ENCODE assay signal across 13 cellular contexts in the genomic region with DNA sequence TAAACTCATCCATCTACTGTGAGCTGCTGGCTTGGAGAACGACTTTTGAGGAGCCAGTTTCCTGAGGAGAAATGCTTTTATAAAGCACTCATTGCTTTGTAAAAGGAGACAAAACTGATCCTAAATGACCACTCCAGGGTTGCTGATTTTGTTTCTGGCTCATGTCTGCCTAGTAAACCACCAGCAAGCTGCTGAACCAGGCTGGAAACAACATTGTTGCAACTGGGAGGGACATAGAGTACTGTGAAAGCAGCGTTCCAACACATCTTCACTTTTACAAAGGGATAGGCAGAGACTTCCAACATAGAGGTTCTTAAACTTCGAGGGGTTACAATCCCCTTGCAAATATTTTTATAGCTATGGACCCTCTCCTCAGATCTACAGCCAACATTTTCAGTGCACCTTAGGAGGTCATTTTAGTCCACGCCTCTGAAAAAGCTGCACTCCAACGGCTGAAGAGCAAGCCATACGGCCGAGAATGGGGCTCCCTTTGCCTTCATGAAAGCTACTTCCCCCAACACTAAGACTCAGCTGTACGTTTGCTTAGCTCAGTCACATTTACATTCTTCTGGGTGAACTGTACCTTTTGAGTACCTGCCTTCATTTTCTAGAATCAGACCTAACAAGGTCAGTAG. TPM values are rescaled to one million over a fixed set of nuclear protein-coding genes. Genes with fewer than 3 reads are reported as not detected.
DNase-seq lines count a peak whose midpoint lies in the region; ATAC-seq, FAIRE-seq and TF ChIP-seq lines count a peak whose summit lies in the region.
"Had no signal": no experiment of that assay in that cellular context is flagged by ENCODE, and none has a peak within 500 bp of the region (broad histone marks: within the 10 kb centered on the region; RNA-seq: fewer than 3 reads in every experiment).

No MANE protein-coding gene starts in this region.

- no peaks in the 10 kb centered on the region for H3K79me2 ChIP-seq in GM12878 (ENCODE audit: control insufficient read depth, insufficient read depth, low read length)
- no peaks in the 10 kb centered on the region for H3K79me2 ChIP-seq in Karpas-422 (ENCODE audit: low read length)
- H3K79me2 ChIP-seq: parathyroid adenoma had no signal

- WGBS in GM12878 (ENCODE audit: insufficient coverage, insufficient replicate concordance, low lambda C conversion rate, missing lambda C conversion rate) = 80% methylated on average over 8 of the region's 8 CpGs
- WGBS in transverse colon (ENCODE audit: low coverage in 1 of 2), 2 donors = 85 to 90% methylated on average over 5 to 8 of the region's 8 CpGs

- H3K27ac ChIP-seq in C4-2B = peak overlapping the region; percentile 10; the same call in 1 of the 2 replicates
- H3K27ac ChIP-seq in GM12878 (ENCODE audit: control insufficient read depth, insufficient read depth) = no peak overlapping the region
- H3K27ac ChIP-seq in transverse colon = no peak overlapping the region
- no peak overlapping the region for H3K27ac ChIP-seq in Karpas-422 (ENCODE audit: low read length)
- H3K27ac ChIP-seq: foreskin keratinocyte, parathyroid adenoma had no signal

- H3K4me3 ChIP-seq in GM12878 = no peak overlapping the region
- H3K4me3 ChIP-seq in transverse colon = no peak overlapping the region
- H3K4me3 ChIP-seq in Karpas-422 (ENCODE audit: low read length) = no peak overlapping the region

- intact Hi-C loops in GM12878 (cut with micrococcal nuclease; ENCODE audit: unreplicated experiment) = loop anchor here (1.0 to 5.0 kb wide), 4 partner anchors 89 to 321 kb away; no protein-coding TSS in a partner anchor
- intact Hi-C loops in transverse colon (cut with DNase I; ENCODE audit: low total_unique reads) = loop anchor here (10.0 kb wide), 1 partner anchor 231 kb away; no protein-coding TSS in a partner anchor
- intact Hi-C loops in left ventricle myocardium superior (cut with micrococcal nuclease) = loop anchor here (10.0 kb wide), 1 partner anchor 231 kb away; no protein-coding TSS in a partner anchor

- no peaks in the 10 kb centered on the region for H4K20me1 ChIP-seq in GM12878 (ENCODE audit: control insufficient read depth, insufficient read depth)
- H4K20me1 ChIP-seq in Karpas-422 (ENCODE audit: insufficient read depth, low read depth, low read length) = peaks cover 21% of the 10 kb centered on the region; the same call in 1 of the 2 replicates

- SMC1A ChIA-PET in GM12878 (lab: Charles Lee; ENCODE audit: uncharacterized antibody, unreplicated experiment) = interaction anchor here (1.0 to 5.2 kb wide), 26 partner anchors 8 to 333 kb away, joined by 3 to 59 read pairs (median 4); a partner anchor contains a TSS

- peak overlapping the region; percentile 74 for H3K27ac Mint-ChIP-seq in nephron progenitor cell
- H3K27ac Mint-ChIP-seq: activated T-helper 2 cell treated with anti-CD3 and anti-CD28 coated beads, Interferon-gamma antibody, Interleukin-2, Interleukin-4, amounts not matched to agents 10 μg/mL and 5 μg/mL and 100 μg/mL, durations not matched to agents 14 hours and 24 hours and 36 hours had no signal

- peaks cover 8% of the 10 kb centered on the region for H3K4me1 Mint-ChIP-seq in nephron progenitor cell

- BruUV-seq in GM12878 (replicated peaks; lab: Mats Ljungman, UMichigan) = no TSS peak

- no peak for FAIRE-seq in GM12878 (lab: Jason Lieb, UNC)

- H3K27me3 Mint-ChIP-seq in nephron progenitor cell (ENCODE audit: low read depth, poor library complexity) = no peaks in the 10 kb centered on the region

- H3K36me3 ChIP-seq in GM12878 (ENCODE audit: control insufficient read depth in 2 of 2, insufficient read depth in 2 of 2, low read length in 1 of 2) (peaks cover 3 to 19% of the 10 kb centered on the region in 2 experiments), transverse colon (peaks cover 0 to 10% (median 0%) of the 10 kb centered on the region in 4 donors), Karpas-422 (ENCODE audit: insufficient read depth, low read length) (no peaks in the 10 kb centered on the region; the same call in 1 of the 2 replicates)

- no peaks in the 10 kb centered on the region for H3K9me3 ChIP-seq in GM12878 (replicated peaks; ENCODE audit: control insufficient read depth, insufficient read depth, low read length)
- no peaks in the 10 kb centered on the region for H3K9me3 ChIP-seq in transverse colon
- H3K9me3 ChIP-seq in Karpas-422 (ENCODE audit: low read length) = no peaks in the 10 kb centered on the region

- POLR2A ChIA-PET in GM12878 (lab: Charles Lee) = no interaction called here

- DNase-seq in GM12878 (ENCODE audit: low read depth, low spot score) = no peak
- no peak for DNase-seq in nephron progenitor cell
- no peak for DNase-seq in transverse colon
- DNase-seq in Karpas-422 = no peak
- no peak for DNase-seq in activated naive CD4-positive, alpha-beta T cell (lab: John Stamatoyannopoulos, UW)
- no peak for DNase-seq in left ventricle myocardium superior
- DNase-seq: amniotic stem cell, NCI-H1417 treated with DMSO at 0.1 percent for 48 hours had no signal

- H3K36me3 Mint-ChIP-seq in nephron progenitor cell (ENCODE audit: low read depth) = peaks cover 43% of the 10 kb centered on the region

- H3K4me1 ChIP-seq in GM12878 (ENCODE audit: control insufficient read depth, insufficient read depth, low read length) = peaks cover 9% of the 10 kb centered on the region
- peaks cover 0 to 24% (median 2%) of the 10 kb centered on the region in 4 donors for H3K4me1 ChIP-seq in transverse colon
- H3K4me1 ChIP-seq in Karpas-422 (ENCODE audit: low read length) = no peaks in the 10 kb centered on the region
- H3K4me1 ChIP-seq: foreskin keratinocyte, parathyroid adenoma had no signal

- no peaks in the 10 kb centered on the region for H3K27me3 ChIP-seq in GM12878 (replicated peaks in 1 of 2; ENCODE audit: control insufficient read depth in 2 of 2, insufficient read depth in 2 of 2, low read length in 1 of 2)
- H3K27me3 ChIP-seq in transverse colon = no peaks in the 10 kb centered on the region
- no peaks in the 10 kb centered on the region for H3K27me3 ChIP-seq in Karpas-422 (ENCODE audit: low read length)
- H3K27me3 ChIP-seq: foreskin keratinocyte had no signal

- H3K4me3 Mint-ChIP-seq in nephron progenitor cell = no peak overlapping the region

- no peak for TF ChIP-seq RAD21 in GM12878 (IDR thresholded peaks at IDR 0.05; ENCODE audit: insufficient read depth, low read depth, low read length)

- H3K9me2 ChIP-seq in Karpas-422 (replicated peaks; ENCODE audit: insufficient read depth, low read length) = no peaks in the 10 kb centered on the region

- no peak for TF ChIP-seq POLR2A in GM12878 (IDR thresholded peaks at IDR 0.05; ENCODE audit: low read depth, low read length)
- TF ChIP-seq POLR2A in transverse colon (IDR thresholded peaks at IDR 0.05) = no peak

- H3K4me2 ChIP-seq in GM12878 (ENCODE audit: control insufficient read depth, insufficient read depth) (0 out of 2 replicates have a peak overlapping the region, but pooled peaks have one; percentile 13), Karpas-422 (ENCODE audit: low read depth, low read length, poor library complexity, severe bottlenecking) (no peak overlapping the region)

- TF ChIP-seq EP300 in GM12878 (IDR thresholded peaks at IDR 0.05; ENCODE audit: borderline replicate concordance in 1 of 2, control insufficient read depth in 1 of 2, low read depth in 2 of 2, low read length in 2 of 2) (no peak), transverse colon (IDR thresholded peaks at IDR 0.05; ENCODE audit: low read depth) (no peak)

- H3K9me3 Mint-ChIP-seq in nephron progenitor cell = no peaks in the 10 kb centered on the region
- H3K9me3 Mint-ChIP-seq: activated T-helper 2 cell treated with anti-CD3 and anti-CD28 coated beads, Interferon-gamma antibody, Interleukin-2, Interleukin-4, amounts not matched to agents 10 μg/mL and 5 μg/mL and 100 μg/mL, durations not matched to agents 14 hours and 24 hours and 36 hours had no signal

- in situ Hi-C loops in GM12878 (cut with MboI) (no loop called here), transverse colon (cut with MboI; ENCODE audit: low pct_ligation_motif_present in 1 of 4, low pct_unique_long_range_greater_than_20kb in 1 of 4, low sequenced_read_pairs in 3 of 4) (loop anchor here in 1 of 4 donors (25.0 kb wide), 1 partner anchor 229 kb away; a partner anchor contains a TSS)

- RAD21 ChIA-PET in GM12878 (lab: Charles Lee; ENCODE audit: unreplicated experiment) = interaction anchor here (0.8 to 2.2 kb wide), 14 partner anchors 11 to 414 kb away, joined by 3 to 12 read pairs (median 4); no protein-coding TSS in a partner anchor

- H3K9ac ChIP-seq in GM12878 (ENCODE audit: control insufficient read depth, insufficient read depth, low read length) (no peak overlapping the region), Karpas-422 (ENCODE audit: low read length) (no peak overlapping the region)
- H3K9ac ChIP-seq: parathyroid adenoma had no signal

- H2AFZ ChIP-seq in GM12878 (ENCODE audit: control insufficient read depth, low read depth, low read length) (no peak overlapping the region), Karpas-422 (ENCODE audit: low read length) (no peak overlapping the region)
- H2AFZ ChIP-seq: parathyroid adenoma had no signal

- CTCF ChIA-PET in GM12878 (lab: Yijun Ruan, JAX) = interaction anchor here (0.7 to 6.5 kb wide), 41 partner anchors 10 to 430 kb away, joined by 3 to 90 read pairs (median 5); a partner anchor contains a TSS

- TF ChIP-seq CTCF in C4-2B (conservative IDR thresholded peaks at IDR 0.05) (no peak), GM12878 (IDR thresholded peaks at IDR 0.05 in 2 of 3, conservative IDR thresholded peaks at IDR 0.05 in 1 of 3; ENCODE audit: control insufficient read depth in 2 of 3, extremely low read depth in 1 of 3, insufficient read depth in 1 of 3, low read depth in 3 of 3, low read length in 3 of 3) (no peak), nephron progenitor cell (IDR thresholded peaks at IDR 0.05) (no peak), transverse colon (IDR thresholded peaks at IDR 0.05) (no peak)

- ATAC-seq in HG02678 (IDR thresholded peaks at IDR 0.05; ENCODE audit: unreplicated experiment) = peak; percentile 7
- ATAC-seq in GM12878 = peak; percentile 28
- ATAC-seq in left ventricle myocardium superior = no peak

RNA-seq across cellular contexts. Expression of a gene that starts 54.7 kb away (rescaled TPM):
- 19.3 and 20.6 TPM in 2 replicates for total RNA-seq in GM12878 (2013; cell fraction: nucleolus; rRNA removed)
- 18.7 and 19.1 TPM in 2 replicates for total RNA-seq in GM12878 (2014; rRNA removed)
- total RNA-seq in GM12878 (2014; rRNA removed; fragmentation: Illumina TruSeq; extraction: Trizol) = 15.3 and 17.1 TPM in 2 replicates
- 16.2 and 17.2 TPM in 2 replicates for total RNA-seq in GM12878 (2021)
- 6.6 TPM for polyA plus RNA-seq in GM12878 (2011; ENCODE audit: low read depth)
- 13.3 and 13.6 TPM in 2 replicates for polyA plus RNA-seq in GM12878 (2011; rRNA removed)
- 9.4 and 10.0 TPM in 2 replicates for polyA plus RNA-seq in GM12878 (2011; cell fraction: cytosol; rRNA removed)
- polyA plus RNA-seq in GM12878 (2011; cell fraction: nucleus; rRNA removed) = 5.2 and 6.1 TPM in 2 replicates
- polyA plus RNA-seq in GM12878 (2012) = 6.8 and 7.4 TPM in 2 replicates
- 14.9 and 16.2 TPM in 2 replicates for polyA plus RNA-seq in GM12878 (2014; fragmentation: Illumina TruSeq; extraction: Trizol)
- 1 to 10 TPM; 3.3 to 3.5 TPM for polyA plus RNA-seq in GM12878 (2014; fragmentation: Nextera tagmentation; extraction: Ambion mirVana)
- polyA plus RNA-seq in GM12878 (2014; rRNA removed) = 9.4 and 12.0 TPM in 2 replicates
- 10 to 100 TPM; 14.2 to 14.7 TPM for polyA plus RNA-seq in GM12878 (2016; fragmentation: Nextera tagmentation; extraction: Ambion mirVana)
- 25.8 and 28.5 TPM in 2 replicates for polyA minus RNA-seq in GM12878 (2011; rRNA and poly(A)+ RNA removed)
- 9.1 and 12.0 TPM in 2 replicates for polyA minus RNA-seq in GM12878 (2011; cell fraction: cytosol; rRNA and poly(A)+ RNA removed)
- 10.6 and 12.8 TPM in 2 replicates for polyA minus RNA-seq in GM12878 (2011; cell fraction: nucleus; rRNA and poly(A)+ RNA removed)
- total RNA-seq in transverse colon = 10 to 100 TPM in 3 of 4 donors, 1 to 10 TPM in 1; 9.0 to 20.1 (median 11.3) TPM
- 15.4 and 17.0 TPM in 2 replicates for total RNA-seq in Karpas-422 (2014; rRNA removed; shearing (Covaris generic); ENCODE audit: low replicate concordance)
- 17.4 TPM for total RNA-seq in left ventricle myocardium superior
